22 cellular contexts compared by ENCODE assay signal in genomic region chr19:4493929-4494690, GRCh38. TPM values are rescaled to one million over a fixed set of nuclear protein-coding genes. Genes with fewer than 3 reads are reported as not detected.
DNase-seq lines count a peak whose midpoint lies in the region; ATAC-seq and TF ChIP-seq lines count a peak whose summit lies in the region.
"Had no signal": no experiment of that assay in that cellular context is flagged by ENCODE, and none has a peak within 500 bp of the region (broad histone marks: within the 10 kb centered on the region; RNA-seq: fewer than 3 reads in every experiment).

No MANE protein-coding gene starts in this region.

- H3K27ac ChIP-seq in RWPE2 (ENCODE audit: poor library complexity, severe bottlenecking) = no peak overlapping the region
- H3K27ac ChIP-seq: A549 had no signal

- H3K9me3 Mint-ChIP-seq in glutamatergic neuron (ENCODE audit: unreplicated experiment) (peaks cover 4% of the 10 kb centered on the region), type B pancreatic cell (no peaks in the 10 kb centered on the region)
- H3K9me3 Mint-ChIP-seq: CD4-positive, alpha-beta T cell; IgD-negative memory B cell had no signal

- no peak overlapping the region for H3K4me3 ChIP-seq in H7 (ENCODE audit: insufficient read depth, low read depth, low read length)
- no peak overlapping the region for H3K4me3 ChIP-seq in RWPE2 (ENCODE audit: severe bottlenecking)
- H3K4me3 ChIP-seq: A549 had no signal

- H3K4me1 ChIP-seq in RWPE2 (ENCODE audit: insufficient read depth, poor library complexity, severe bottlenecking) = no peaks in the 10 kb centered on the region
- H3K4me1 ChIP-seq: A549, BE2C had no signal

- no peaks in the 10 kb centered on the region for H3K27me3 ChIP-seq in H7 (ENCODE audit: control insufficient read depth, insufficient read depth, low read length)
- H3K27me3 ChIP-seq in RWPE2 (ENCODE audit: insufficient read depth, poor library complexity, severe bottlenecking) = no peaks in the 10 kb centered on the region
- H3K27me3 ChIP-seq: BE2C had no signal

- peaks cover 30% of the 10 kb centered on the region for H3K36me3 ChIP-seq in H7 (replicated peaks; ENCODE audit: control insufficient read depth, insufficient read depth, low read length)
- peaks cover 60% of the 10 kb centered on the region for H3K36me3 ChIP-seq in RWPE2 (ENCODE audit: low read depth)

- TF ChIP-seq CTCF in RWPE2 (IDR thresholded peaks at IDR 0.05; ENCODE audit: poor library complexity, severe bottlenecking) = no peak
- no peak for TF ChIP-seq CTCF in glutamatergic neuron (IDR thresholded peaks at IDR 0.05; ENCODE audit: partially characterized antibody, unreplicated experiment)
- no peak for TF ChIP-seq CTCF in type B pancreatic cell (conservative IDR thresholded peaks at IDR 0.05)

- H3K27ac Mint-ChIP-seq in glutamatergic neuron (ENCODE audit: unreplicated experiment) (no peak overlapping the region), type B pancreatic cell (no peak overlapping the region)
- H3K27ac Mint-ChIP-seq: CD4-positive, alpha-beta T cell; IgD-negative memory B cell had no signal

- H3K36me3 Mint-ChIP-seq in glutamatergic neuron (ENCODE audit: unreplicated experiment) (peaks cover 5% of the 10 kb centered on the region), type B pancreatic cell (no peaks in the 10 kb centered on the region)

- H3K4me3 Mint-ChIP-seq in glutamatergic neuron (ENCODE audit: unreplicated experiment) (no peak overlapping the region), type B pancreatic cell (no peak overlapping the region)
- H3K4me3 Mint-ChIP-seq: CD4-positive, alpha-beta T cell had no signal

- H3K4me1 Mint-ChIP-seq in glutamatergic neuron (ENCODE audit: low read depth, unreplicated experiment) = no peaks in the 10 kb centered on the region
- H3K4me1 Mint-ChIP-seq in type B pancreatic cell (ENCODE audit: unreplicated experiment) = no peaks in the 10 kb centered on the region
- H3K4me1 Mint-ChIP-seq: IgD-negative memory B cell had no signal

- DNase-seq in H7 (peak; percentile 57), RWPE2 (ENCODE audit: low spot score) (peak; percentile 44), glutamatergic neuron (peak; percentile 6), SHP77 treated with DMSO at 0.1 percent for 48 hours (lab: John Stamatoyannopoulos, UW) (no peak), type B pancreatic cell (ENCODE audit: extremely low spot score, unreplicated experiment) (no peak)
- no peak for DNase-seq in activated CD4-positive, alpha-beta T cell treated with anti-CD3 and anti-CD28 coated beads for 4 hours
- DNase-seq: BE2C, COR-L47, DMS79, NCI-H1417, NCI-H1694 treated with DMSO at 0.1 percent for 48 hours, NCI-H2081 treated with DMSO at 0.1 percent for 48 hours, NCI-H2171 treated with DMSO at 0.1 percent for 48 hours, NCI-H526, OCI-M1, SIG-M5 had no signal

- H3K9me3 ChIP-seq in RWPE2 (ENCODE audit: severe bottlenecking) = no peaks in the 10 kb centered on the region
- H3K9me3 ChIP-seq: A549 had no signal

- H3K27me3 Mint-ChIP-seq in glutamatergic neuron (ENCODE audit: unreplicated experiment) = peaks cover 3% of the 10 kb centered on the region
- H3K27me3 Mint-ChIP-seq in type B pancreatic cell = no peaks in the 10 kb centered on the region
- H3K27me3 Mint-ChIP-seq: CD4-positive, alpha-beta T cell; IgD-negative memory B cell had no signal

- no peak for ATAC-seq in RWPE2 (ENCODE audit: low read depth)
- ATAC-seq: A549, SK-N-SH treated with all-trans-retinoic acid at 6 μM for 48 hours had no signal

RNA-seq across cellular contexts. Expression of gene HDGFL2, which starts 22.0 kb away (rescaled TPM):
- 111 and 116 TPM in 2 replicates for total RNA-seq in H7 (2014; rRNA removed; shearing (Covaris generic))
- total RNA-seq in glutamatergic neuron (ENCODE audit: unreplicated experiment) (118 TPM), type B pancreatic cell (ENCODE audit: low replicate concordance) (45.0 and 77.9 TPM in 2 replicates)

RNA-seq across cellular contexts. Expression of gene PLIN4, which starts 24.2 kb away (rescaled TPM):
- total RNA-seq in H7 (2014; rRNA removed; shearing (Covaris generic)) = 0.07 and 0.10 TPM in 2 replicates
- 0.27 TPM for total RNA-seq in glutamatergic neuron (ENCODE audit: unreplicated experiment)
- 0.48 TPM in 2 replicates for total RNA-seq in type B pancreatic cell (ENCODE audit: low replicate concordance)
- total RNA-seq: CD4-positive, alpha-beta T cell; RPMI7951 had no signal

RNA-seq across cellular contexts. Expression of gene UBXN6, which starts 36.5 kb away (rescaled TPM):
- total RNA-seq in H7 (2014; rRNA removed; shearing (Covaris generic)) = 36.0 and 41.8 TPM in 2 replicates
- total RNA-seq in glutamatergic neuron (ENCODE audit: unreplicated experiment) = 47.9 TPM
- total RNA-seq in type B pancreatic cell (ENCODE audit: low replicate concordance) = 60.8 and 81.5 TPM in 2 replicates

RNA-seq across cellular contexts. Expression of gene PLIN5, which starts 40.9 kb away (rescaled TPM):
- total RNA-seq in H7 (2014; rRNA removed; shearing (Covaris generic)) = 1.3 and 2.5 TPM in 2 replicates
- total RNA-seq in glutamatergic neuron (ENCODE audit: unreplicated experiment) (0.54 TPM), type B pancreatic cell (ENCODE audit: low replicate concordance) (1.2 and 4.3 TPM in 2 replicates)
- total RNA-seq: M059J, RPMI7951 had no signal

RNA-seq across cellular contexts. Expression of gene LRG1, which starts 45.7 kb away (rescaled TPM):
- total RNA-seq in H7 (2014; rRNA removed; shearing (Covaris generic)) = 0.10 and 0.30 TPM in 2 replicates
- 1.0 TPM for total RNA-seq in glutamatergic neuron (ENCODE audit: unreplicated experiment)
- 0.21 and 1.2 TPM in 2 replicates for total RNA-seq in type B pancreatic cell (ENCODE audit: low replicate concordance)
- total RNA-seq: CD4-positive, alpha-beta T cell; RPMI7951 had no signal

Comparison
In these comparisons a context has a peak if more than half of its experiments do, and no peak if none do; other contexts are left out.
1. DNase-seq: peak in H7 (single experiment), RWPE2 (single experiment) and glutamatergic neuron (single experiment); none in SHP77 treated with DMSO at 0.1 percent for 48 hours (single experiment), type B pancreatic cell (single experiment) and activated CD4-positive, alpha-beta T cell treated with anti-CD3 and anti-CD28 coated beads for 4 hours (0 of 2).